ENCODE assay signal across 23 cellular contexts in genomic region chr12:115801826-115802225, GRCh38.
"Had no signal": no experiment of that assay in that cellular context is flagged by ENCODE, and none has a peak within 500 bp of the region (broad histone marks: within the 10 kb centered on the region; RNA-seq: fewer than 3 reads in every experiment).

No MANE protein-coding gene starts in this region.

- H3K4me2 ChIP-seq: hepatocyte, neural progenitor cell had no signal

- ATAC-seq: esophagus mucosa; gastrocnemius medialis; lower lobe of right lung; natural killer cell; stimulated activated memory B cell treated with anti-CD40 and anti-IgM and Interleukin-4, amounts not matched to agents 10 μg/mL and 1 μg/mL and 100 μg/mL, for 72 hours; stimulated activated naive CD8-positive, alpha-beta T cell treated with anti-CD3 and anti-CD28 coated beads, Interleukin-15, Interleukin-2, amounts not matched to agents 100 U/mL and 50 U/mL, for 24 hours had no signal

- H3K36me3 ChIP-seq: colonic mucosa, gastrocnemius medialis, left ventricle myocardium inferior, lower lobe of right lung, neural progenitor cell, sigmoid colon, spleen, tibial artery, upper lobe of left lung had no signal

- H3K4me1 ChIP-seq: colonic mucosa, gastrocnemius medialis, left ventricle myocardium inferior, lower lobe of right lung, neural progenitor cell, parathyroid adenoma, sigmoid colon, spleen, testis, tibial artery, upper lobe of left lung had no signal

- H3K4me3 ChIP-seq: colonic mucosa, gastrocnemius medialis, hepatocyte, left ventricle myocardium inferior, lower lobe of right lung, neural progenitor cell, sigmoid colon, spleen, testis, tibial artery, upper lobe of left lung had no signal

- H3K79me2 ChIP-seq: hepatocyte, parathyroid adenoma had no signal

- DNase-seq: colonic mucosa; effector CD8-positive, alpha-beta T cell; endodermal cell; gastrocnemius medialis; head of caudate nucleus; left cardiac atrium; left ventricle myocardium inferior; lower lobe of right lung; natural killer cell; sigmoid colon; spleen; stimulated activated CD4-positive, alpha-beta T cell treated with anti-CD3 and anti-CD28 coated beads, Interleukin-4, amount 100 ng/mL, for 4 hours; stimulated activated naive CD8-positive, alpha-beta T cell treated with anti-CD3 and anti-CD28 coated beads, Interleukin-15, Interleukin-2, amounts not matched to agents 100 U/mL and 50 U/mL, for 24 hours; substantia nigra; testis; tibial artery; upper lobe of left lung had no signal

- H3K27ac ChIP-seq: colonic mucosa, epithelial cell of prostate, gastrocnemius medialis, hepatocyte, left ventricle myocardium inferior, lower lobe of right lung, neural progenitor cell, parathyroid adenoma, sigmoid colon, spleen, testis, tibial artery, upper lobe of left lung had no signal

- H3K9me3 ChIP-seq: colonic mucosa, gastrocnemius medialis, left ventricle myocardium inferior, lower lobe of right lung, sigmoid colon, testis, tibial artery, upper lobe of left lung had no signal

- H3K9ac ChIP-seq: neural progenitor cell, parathyroid adenoma had no signal

- H2AFZ ChIP-seq: hepatocyte, neural progenitor cell, parathyroid adenoma had no signal

- H3K27me3 ChIP-seq: colonic mucosa, hepatocyte, neural progenitor cell, sigmoid colon, testis, tibial artery, upper lobe of left lung had no signal
